Comparison of ENCODE assay signal across 34 cellular contexts in the genomic region with DNA sequence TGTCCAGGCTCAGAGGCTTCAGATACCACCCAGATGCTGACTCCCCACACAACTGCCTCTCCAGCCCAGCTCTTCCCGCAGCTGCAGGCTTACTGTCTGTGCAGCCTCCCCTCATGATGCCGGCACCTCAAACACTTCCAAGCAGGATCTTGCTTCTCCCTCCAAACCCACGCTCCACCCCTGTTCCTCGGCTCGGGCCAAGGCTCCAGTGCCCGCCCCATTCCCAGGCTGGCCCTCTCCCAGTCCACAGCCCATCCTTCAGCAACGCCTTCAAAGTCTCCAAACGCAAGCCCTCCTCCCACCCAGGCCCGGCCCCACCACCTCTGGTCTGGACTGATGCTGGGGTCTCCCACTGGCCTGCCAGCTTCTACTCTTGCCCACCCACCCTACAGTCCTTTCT.
"Had no signal": no experiment of that assay in that cellular context is flagged by ENCODE, and none has a peak within 500 bp of the region (broad histone marks: within the 10 kb centered on the region; RNA-seq: fewer than 3 reads in every experiment).

No MANE protein-coding gene starts in this region.

- H3K27ac Mint-ChIP-seq: activated CD4-positive, alpha-beta memory T cell treated with anti-CD3 and anti-CD28 coated beads, Interleukin-2, amount 10 ng/mL, durations not matched to agents 7 days and 5 days; activated CD4-positive, alpha-beta T cell treated with anti-CD3 and anti-CD28 coated beads for 36 hours; activated CD4-positive, alpha-beta T cell treated with anti-CD3 and anti-CD28 coated beads, Interleukin-2, amount 10 ng/mL, durations not matched to agents 7 days and 5 days; activated CD8-positive, alpha-beta memory T cell treated with anti-CD3 and anti-CD28 coated beads, Interleukin-2, amount 10 ng/mL, durations not matched to agents 7 days and 5 days; activated CD8-positive, alpha-beta T cell treated with anti-CD3 and anti-CD28 coated beads, Interleukin-2, amount 10 ng/mL, durations not matched to agents 7 days and 5 days; activated naive CD4-positive, alpha-beta T cell treated with anti-CD3 and anti-CD28 coated beads, Interleukin-2, amount 10 ng/mL, durations not matched to agents 7 days and 5 days; activated naive CD4-positive, alpha-beta T cell treated with anti-CD3 and anti-CD28 coated beads, Interleukin-2, amount 50 U/mL, for 24 hours; activated naive CD8-positive, alpha-beta T cell; activated naive CD8-positive, alpha-beta T cell treated with anti-CD3 and anti-CD28 coated beads, Interleukin-2, amount 10 ng/mL, durations not matched to agents 7 days and 5 days; activated naive CD8-positive, alpha-beta T cell treated with anti-CD3 and anti-CD28 coated beads, Interleukin-2, amount 50 U/mL, for 24 hours; activated T-helper 1 cell treated with anti-CD3 and anti-CD28 coated beads, Interleukin-12 subunit alpha, Interleukin-12 subunit beta, Interleukin-2, Interleukin-4 antibody, amounts not matched to agents 30 ng/mL and 10 ng/mL and 1 ng/mL, durations not matched to agents 14 hours and 24 hours and 36 hours; activated T-helper 17 cell treated with anti-CD3 and anti-CD28 coated beads, Interleukin-2, amount 50 U/mL, for 72 hours; brain; T-cell; T-helper 17 cell had no signal

- ATAC-seq: activated CD4-positive, alpha-beta T cell treated with anti-CD3 and anti-CD28 coated beads for 36 hours; activated CD4-positive, CD25-positive, alpha-beta regulatory T cell treated with anti-CD3 and anti-CD28 coated beads, Interleukin-2, amount 50 U/mL, for 24 hours; activated CD8-positive, alpha-beta memory T cell treated with anti-CD3 and anti-CD28 coated beads, Interleukin-2, amount 10 ng/mL, durations not matched to agents 7 days and 5 days; activated CD8-positive, alpha-beta T cell treated with anti-CD3 and anti-CD28 coated beads, Interleukin-2, amount 10 ng/mL, durations not matched to agents 7 days and 5 days; activated naive CD8-positive, alpha-beta T cell treated with anti-CD3 and anti-CD28 coated beads, Interleukin-2, amount 50 U/mL, for 24 hours; activated T-cell treated with anti-CD3 and anti-CD28 coated beads, Interleukin-2, amount 50 U/mL, for 4 hours; activated T-cell treated with anti-CD3 and anti-CD28 coated beads, Interleukin-2, amount 50 U/mL, for 72 hours; activated T-helper 17 cell treated with anti-CD3 and anti-CD28 coated beads, Interleukin-2, amount 50 U/mL, for 72 hours; T-cell; T-helper 17 cell had no signal

- H3K27me3 ChIP-seq: ascending aorta, cardiac muscle cell had no signal

- H3K4me3 Mint-ChIP-seq: activated CD4-positive, alpha-beta memory T cell treated with anti-CD3 and anti-CD28 coated beads, Interleukin-2, amount 10 ng/mL, durations not matched to agents 7 days and 5 days; activated CD4-positive, alpha-beta T cell treated with anti-CD3 and anti-CD28 coated beads for 36 hours; activated CD4-positive, alpha-beta T cell treated with anti-CD3 and anti-CD28 coated beads, Interleukin-2, amount 10 ng/mL, durations not matched to agents 7 days and 5 days; activated CD8-positive, alpha-beta memory T cell treated with anti-CD3 and anti-CD28 coated beads, Interleukin-2, amount 10 ng/mL, durations not matched to agents 7 days and 5 days; activated CD8-positive, alpha-beta T cell treated with anti-CD3 and anti-CD28 coated beads, Interleukin-2, amount 10 ng/mL, durations not matched to agents 7 days and 5 days; activated naive CD4-positive, alpha-beta T cell treated with anti-CD3 and anti-CD28 coated beads, Interleukin-2, amount 10 ng/mL, durations not matched to agents 7 days and 5 days; activated naive CD4-positive, alpha-beta T cell treated with anti-CD3 and anti-CD28 coated beads, Interleukin-2, amount 50 U/mL, for 24 hours; activated naive CD8-positive, alpha-beta T cell; activated naive CD8-positive, alpha-beta T cell treated with anti-CD3 and anti-CD28 coated beads, Interleukin-2, amount 10 ng/mL, durations not matched to agents 7 days and 5 days; activated naive CD8-positive, alpha-beta T cell treated with anti-CD3 and anti-CD28 coated beads, Interleukin-2, amount 50 U/mL, for 24 hours; activated T-cell treated with anti-CD3 and anti-CD28 coated beads, Interleukin-2, amount 50 U/mL, for 4 hours; activated T-cell treated with anti-CD3 and anti-CD28 coated beads, Interleukin-2, amount 50 U/mL, for 72 hours; activated T-helper 1 cell treated with anti-CD3 and anti-CD28 coated beads, Interleukin-12 subunit alpha, Interleukin-12 subunit beta, Interleukin-2, Interleukin-4 antibody, amounts not matched to agents 30 ng/mL and 10 ng/mL and 1 ng/mL, durations not matched to agents 14 hours and 24 hours and 36 hours; activated T-helper 17 cell treated with anti-CD3 and anti-CD28 coated beads, Interleukin-2, amount 50 U/mL, for 72 hours; brain; T-cell; T-helper 17 cell had no signal

- H3K36me3 Mint-ChIP-seq: activated CD8-positive, alpha-beta memory T cell treated with anti-CD3 and anti-CD28 coated beads, Interleukin-2, amount 10 ng/mL, durations not matched to agents 7 days and 5 days; activated naive CD4-positive, alpha-beta T cell treated with anti-CD3 and anti-CD28 coated beads, Interleukin-2, amount 10 ng/mL, durations not matched to agents 7 days and 5 days; activated naive CD4-positive, alpha-beta T cell treated with anti-CD3 and anti-CD28 coated beads, Interleukin-2, amount 50 U/mL, for 24 hours; activated naive CD8-positive, alpha-beta T cell; activated naive CD8-positive, alpha-beta T cell treated with anti-CD3 and anti-CD28 coated beads, Interleukin-2, amount 10 ng/mL, durations not matched to agents 7 days and 5 days; T-cell had no signal

- H3K4me1 Mint-ChIP-seq: activated CD4-positive, alpha-beta memory T cell treated with anti-CD3 and anti-CD28 coated beads, Interleukin-2, amount 10 ng/mL, durations not matched to agents 7 days and 5 days; activated CD8-positive, alpha-beta memory T cell treated with anti-CD3 and anti-CD28 coated beads, Interleukin-2, amount 10 ng/mL, durations not matched to agents 7 days and 5 days; activated naive CD8-positive, alpha-beta T cell treated with anti-CD3 and anti-CD28 coated beads, Interleukin-2, amount 10 ng/mL, durations not matched to agents 7 days and 5 days; activated naive CD8-positive, alpha-beta T cell treated with anti-CD3 and anti-CD28 coated beads, Interleukin-2, amount 50 U/mL, for 24 hours; activated T-helper 17 cell treated with anti-CD3 and anti-CD28 coated beads, Interleukin-2, amount 50 U/mL, for 72 hours had no signal

- H3K27me3 Mint-ChIP-seq: activated CD4-positive, alpha-beta T cell treated with anti-CD3 and anti-CD28 coated beads for 36 hours; activated CD4-positive, alpha-beta T cell treated with anti-CD3 and anti-CD28 coated beads, Interleukin-2, amount 10 ng/mL, durations not matched to agents 7 days and 5 days; activated CD8-positive, alpha-beta memory T cell treated with anti-CD3 and anti-CD28 coated beads, Interleukin-2, amount 10 ng/mL, durations not matched to agents 7 days and 5 days; activated naive CD8-positive, alpha-beta T cell; activated naive CD8-positive, alpha-beta T cell treated with anti-CD3 and anti-CD28 coated beads, Interleukin-2, amount 10 ng/mL, durations not matched to agents 7 days and 5 days; activated naive CD8-positive, alpha-beta T cell treated with anti-CD3 and anti-CD28 coated beads, Interleukin-2, amount 50 U/mL, for 24 hours had no signal

- H3K36me3 ChIP-seq: ascending aorta, cardiac muscle cell had no signal

- H3K9me3 ChIP-seq: ascending aorta had no signal

- H3K4me3 ChIP-seq: ascending aorta, cardiac muscle cell had no signal

- H3K27ac ChIP-seq: ascending aorta, cardiac muscle cell, VCaP had no signal

- H3K4me1 ChIP-seq: ascending aorta had no signal

- H3K9me3 Mint-ChIP-seq: activated CD4-positive, alpha-beta memory T cell treated with anti-CD3 and anti-CD28 coated beads, Interleukin-2, amount 10 ng/mL, durations not matched to agents 7 days and 5 days; activated CD4-positive, alpha-beta T cell treated with anti-CD3 and anti-CD28 coated beads, Interleukin-2, amount 10 ng/mL, durations not matched to agents 7 days and 5 days; activated naive CD4-positive, alpha-beta T cell treated with anti-CD3 and anti-CD28 coated beads, Interleukin-2, amount 10 ng/mL, durations not matched to agents 7 days and 5 days; activated naive CD4-positive, alpha-beta T cell treated with anti-CD3 and anti-CD28 coated beads, Interleukin-2, amount 50 U/mL, for 24 hours; activated naive CD8-positive, alpha-beta T cell treated with anti-CD3 and anti-CD28 coated beads, Interleukin-2, amount 10 ng/mL, durations not matched to agents 7 days and 5 days; activated naive CD8-positive, alpha-beta T cell treated with anti-CD3 and anti-CD28 coated beads, Interleukin-2, amount 50 U/mL, for 24 hours; activated T-cell treated with anti-CD3 and anti-CD28 coated beads, Interleukin-2, amount 50 U/mL, for 4 hours; activated T-cell treated with anti-CD3 and anti-CD28 coated beads, Interleukin-2, amount 50 U/mL, for 72 hours; activated T-helper 1 cell treated with anti-CD3 and anti-CD28 coated beads, Interleukin-12 subunit alpha, Interleukin-12 subunit beta, Interleukin-2, Interleukin-4 antibody, amounts not matched to agents 30 ng/mL and 10 ng/mL and 1 ng/mL, durations not matched to agents 14 hours and 24 hours and 36 hours; activated T-helper 17 cell treated with anti-CD3 and anti-CD28 coated beads, Interleukin-2, amount 50 U/mL, for 72 hours; T-cell had no signal

- DNase-seq: activated CD4-positive, alpha-beta memory T cell treated with anti-CD3 and anti-CD28 coated beads, Interleukin-2, amount 10 ng/mL, durations not matched to agents 7 days and 5 days; activated CD4-positive, alpha-beta T cell treated with anti-CD3 and anti-CD28 coated beads for 1 hour; activated CD4-positive, alpha-beta T cell treated with anti-CD3 and anti-CD28 coated beads for 36 hours; activated CD4-positive, alpha-beta T cell treated with anti-CD3 and anti-CD28 coated beads for 48 hours; activated CD4-positive, alpha-beta T cell treated with anti-CD3 and anti-CD28 coated beads, Interleukin-2, amount 10 ng/mL, durations not matched to agents 7 days and 5 days; activated CD4-positive, alpha-beta T cell treated with anti-CD3 and anti-CD28 coated beads, Interleukin-2, amount 50 U/mL, for 48 hours; activated CD4-positive, CD25-positive, alpha-beta regulatory T cell; activated CD8-positive, alpha-beta memory T cell treated with anti-CD3 and anti-CD28 coated beads for 24 hours; activated CD8-positive, alpha-beta memory T cell treated with anti-CD3 and anti-CD28 coated beads, Interleukin-2, amount 10 ng/mL, durations not matched to agents 7 days and 5 days; activated CD8-positive, alpha-beta T cell treated with anti-CD3 and anti-CD28 coated beads, Interleukin-2, amount 10 ng/mL, durations not matched to agents 7 days and 5 days; activated effector memory CD4-positive, alpha-beta T cell treated with anti-CD3 and anti-CD28 coated beads, Interleukin-2, amount 50 U/mL, for 16 hours; activated gamma-delta T cell treated with Interleukin-2 at 50 U/mL for 16 hours; activated naive CD4-positive, alpha-beta T cell; activated naive CD4-positive, alpha-beta T cell treated with anti-CD3 and anti-CD28 coated beads, Interleukin-2, amount 10 ng/mL, durations not matched to agents 7 days and 5 days; activated naive CD8-positive, alpha-beta T cell treated with anti-CD3 and anti-CD28 coated beads, Interleukin-2, amount 10 ng/mL, durations not matched to agents 7 days and 5 days; activated naive CD8-positive, alpha-beta T cell treated with anti-CD3 and anti-CD28 coated beads, Interleukin-2, amount 50 U/mL, for 24 hours; activated T-cell treated with anti-CD3 and anti-CD28 coated beads for 4 hours; activated T-cell treated with anti-CD3 and anti-CD28 coated beads, Interleukin-2, amount 50 U/mL, for 1 hour; activated T-cell treated with anti-CD3 and anti-CD28 coated beads, Interleukin-2, amount 50 U/mL, for 4 hours; activated T-cell treated with anti-CD3 and anti-CD28 coated beads, Interleukin-2, amount 50 U/mL, for 72 hours; amygdala; anterior cingulate cortex; central memory CD4-positive, alpha-beta T cell; T-cell; T-helper 17 cell had no signal
